ENCODE assay signal across 29 cellular contexts in the genomic region with DNA sequence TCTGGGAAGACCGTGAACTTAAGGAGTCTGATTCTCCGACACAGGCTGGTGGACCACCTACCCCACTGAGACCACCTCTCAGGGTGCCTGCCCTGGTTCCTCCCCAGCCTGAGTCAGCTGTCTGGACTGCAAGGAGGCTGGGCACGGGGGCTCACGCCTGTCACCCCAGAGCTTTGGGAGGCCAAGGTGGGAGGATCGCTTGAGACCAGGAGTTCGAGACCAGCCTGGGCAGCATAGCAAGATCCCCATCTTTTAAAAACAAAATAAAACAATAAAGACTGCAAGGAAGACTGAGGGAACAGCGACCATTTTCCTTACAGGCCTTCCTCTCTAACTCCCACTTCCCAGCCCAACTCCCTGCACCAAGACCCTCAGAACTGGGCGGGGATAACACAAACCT. TPM values are rescaled to one million over a fixed set of nuclear protein-coding genes. Genes with fewer than 3 reads are reported as not detected.
"Had no signal": no experiment of that assay in that cellular context is flagged by ENCODE, and none has a peak within 500 bp of the region (broad histone marks: within the 10 kb centered on the region; RNA-seq: fewer than 3 reads in every experiment).

No MANE protein-coding gene starts in this region.

- ATAC-seq: left colon; sciatic nerve; stimulated activated naive B cell treated with anti-CD40 and anti-IgM and Interleukin-4, amounts not matched to agents 10 μg/mL and 1 μg/mL and 100 μg/mL, for 72 hours; stimulated activated naive CD8-positive, alpha-beta T cell treated with anti-CD3 and anti-CD28 coated beads, Interleukin-15, amount 100 ng/mL, for 72 hours had no signal

- H3K4me3 Mint-ChIP-seq: nephron; stimulated activated naive B cell treated with anti-CD40 and anti-IgM and Interleukin-4, amounts not matched to agents 10 μg/mL and 1 μg/mL and 100 μg/mL, for 72 hours; stimulated activated naive CD8-positive, alpha-beta T cell treated with anti-CD3 and anti-CD28 coated beads, Interleukin-15, amount 100 ng/mL, for 72 hours had no signal

- H3K36me3 ChIP-seq: prostate gland, tibial nerve had no signal

- H3K79me2 ChIP-seq: hepatocyte, parathyroid adenoma had no signal

- H2AFZ ChIP-seq: hepatocyte, parathyroid adenoma had no signal

- H3K27me3 Mint-ChIP-seq: stimulated activated naive B cell treated with anti-CD40 and anti-IgM and Interleukin-4, amounts not matched to agents 10 μg/mL and 1 μg/mL and 100 μg/mL, for 72 hours; stimulated activated naive CD8-positive, alpha-beta T cell treated with anti-CD3 and anti-CD28 coated beads, Interleukin-15, amount 100 ng/mL, for 72 hours had no signal

- H3K27ac ChIP-seq: dorsolateral prefrontal cortex, hepatocyte, parathyroid adenoma, prostate gland, spleen, testis, tibial nerve had no signal

- H3K9ac ChIP-seq: parathyroid adenoma had no signal

- H3K4me1 Mint-ChIP-seq: nephron had no signal

- DNase-seq: cortex of kidney; dorsolateral prefrontal cortex; effector CD8-positive, alpha-beta T cell; foreskin melanocyte; head of caudate nucleus; left colon; stimulated activated CD4-positive, alpha-beta T cell treated with anti-CD3 and anti-CD28 coated beads, Interleukin-15, amount 100 ng/mL, for 24 hours; stimulated activated CD4-positive, alpha-beta T cell treated with anti-CD3 and anti-CD28 coated beads, Interleukin-1b, Interleukin-23, amount 100 ng/mL, for 48 hours; stimulated activated CD4-positive, alpha-beta T cell treated with anti-CD3 and anti-CD28 coated beads, Interleukin-4, amount 100 ng/mL, for 24 hours; stimulated activated naive B cell treated with anti-CD40 and anti-IgM and Interleukin-4, amounts not matched to agents 10 μg/mL and 1 μg/mL and 100 μg/mL, for 72 hours; stimulated activated naive CD8-positive, alpha-beta T cell treated with anti-CD3 and anti-CD28 coated beads, Interleukin-15, amount 100 ng/mL, for 72 hours; testis had no signal

- H3K4me1 ChIP-seq: parathyroid adenoma, prostate gland, testis, tibial nerve had no signal

- H3K9me3 Mint-ChIP-seq: nephron; stimulated activated naive B cell treated with anti-CD40 and anti-IgM and Interleukin-4, amounts not matched to agents 10 μg/mL and 1 μg/mL and 100 μg/mL, for 72 hours; stimulated activated naive CD8-positive, alpha-beta T cell treated with anti-CD3 and anti-CD28 coated beads, Interleukin-15, amount 100 ng/mL, for 72 hours had no signal

- H3K9me3 ChIP-seq: prostate gland, spleen, testis, tibial nerve had no signal

- H3K4me2 ChIP-seq: hepatocyte had no signal

- H3K27me3 ChIP-seq: hepatocyte, spleen, testis, tibial nerve had no signal

- H3K27ac Mint-ChIP-seq: nephron; stimulated activated naive B cell treated with anti-CD40 and anti-IgM and Interleukin-4, amounts not matched to agents 10 μg/mL and 1 μg/mL and 100 μg/mL, for 72 hours had no signal

- H3K4me3 ChIP-seq: dorsolateral prefrontal cortex, hepatocyte, prostate gland, spleen, testis, tibial nerve had no signal

RNA-seq across cellular contexts. Expression of a gene that starts 4.2 kb away (rescaled TPM):
- total RNA-seq: lung microvascular endothelial cell had no signal

RNA-seq across cellular contexts. Expression of a gene that starts 8.0 kb away (rescaled TPM):
- total RNA-seq: hepatocyte, kidney epithelial cell, left colon, lung microvascular endothelial cell, mesenteric fat pad, mononuclear cell, prostate gland, renal cortical epithelial cell, sciatic nerve, subcutaneous adipose tissue, tibial nerve, urinary bladder had no signal
- polyA plus RNA-seq: hepatocyte had no signal

RNA-seq across cellular contexts. Expression of a gene that starts 26.5 kb away (rescaled TPM):
- total RNA-seq: hepatocyte, kidney epithelial cell, liver, lung microvascular endothelial cell, mesenteric fat pad, mononuclear cell, omental fat pad, prostate gland, renal cortical epithelial cell, sciatic nerve, skeletal muscle tissue, subcutaneous adipose tissue, tibial nerve, urinary bladder had no signal
- polyA plus RNA-seq: hepatocyte, liver, urinary bladder had no signal
